In genomic region chr1:32983039-32983438, GRCh38 we compare ENCODE assay signal across 1 cellular context.
TF ChIP-seq lines count a peak whose summit lies in the region.

No MANE protein-coding gene starts in this region.

TF ChIP-seq in WTC11, 78 proteins besides CTCF, POLR2A, EP300 and RAD21 (continued from another document):
- TF ChIP-seq USF2 (CRISPR knock-in tag; IDR thresholded peaks at IDR 0.05) = no peak
- no peak for TF ChIP-seq ZNF232 (CRISPR knock-in tag; IDR thresholded peaks at IDR 0.05)
- TF ChIP-seq, protein P1, sequence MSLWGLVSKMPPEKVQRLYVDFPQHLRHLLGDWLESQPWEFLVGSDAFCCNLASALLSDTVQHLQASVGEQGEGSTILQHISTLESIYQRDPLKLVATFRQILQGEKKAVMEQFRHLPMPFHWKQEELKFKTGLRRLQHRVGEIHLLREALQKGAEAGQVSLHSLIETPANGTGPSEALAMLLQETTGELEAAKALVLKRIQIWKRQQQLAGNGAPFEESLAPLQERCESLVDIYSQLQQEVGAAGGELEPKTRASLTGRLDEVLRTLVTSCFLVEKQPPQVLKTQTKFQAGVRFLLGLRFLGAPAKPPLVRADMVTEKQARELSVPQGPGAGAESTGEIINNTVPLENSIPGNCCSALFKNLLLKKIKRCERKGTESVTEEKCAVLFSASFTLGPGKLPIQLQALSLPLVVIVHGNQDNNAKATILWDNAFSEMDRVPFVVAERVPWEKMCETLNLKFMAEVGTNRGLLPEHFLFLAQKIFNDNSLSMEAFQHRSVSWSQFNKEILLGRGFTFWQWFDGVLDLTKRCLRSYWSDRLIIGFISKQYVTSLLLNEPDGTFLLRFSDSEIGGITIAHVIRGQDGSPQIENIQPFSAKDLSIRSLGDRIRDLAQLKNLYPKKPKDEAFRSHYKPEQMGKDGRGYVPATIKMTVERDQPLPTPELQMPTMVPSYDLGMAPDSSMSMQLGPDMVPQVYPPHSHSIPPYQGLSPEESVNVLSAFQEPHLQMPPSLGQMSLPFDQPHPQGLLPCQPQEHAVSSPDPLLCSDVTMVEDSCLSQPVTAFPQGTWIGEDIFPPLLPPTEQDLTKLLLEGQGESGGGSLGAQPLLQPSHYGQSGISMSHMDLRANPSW (CRISPR knock-in tag; conservative IDR thresholded peaks at IDR 0.05; ENCODE audit: low read depth) = no peak
- TF ChIP-seq, protein P2, sequence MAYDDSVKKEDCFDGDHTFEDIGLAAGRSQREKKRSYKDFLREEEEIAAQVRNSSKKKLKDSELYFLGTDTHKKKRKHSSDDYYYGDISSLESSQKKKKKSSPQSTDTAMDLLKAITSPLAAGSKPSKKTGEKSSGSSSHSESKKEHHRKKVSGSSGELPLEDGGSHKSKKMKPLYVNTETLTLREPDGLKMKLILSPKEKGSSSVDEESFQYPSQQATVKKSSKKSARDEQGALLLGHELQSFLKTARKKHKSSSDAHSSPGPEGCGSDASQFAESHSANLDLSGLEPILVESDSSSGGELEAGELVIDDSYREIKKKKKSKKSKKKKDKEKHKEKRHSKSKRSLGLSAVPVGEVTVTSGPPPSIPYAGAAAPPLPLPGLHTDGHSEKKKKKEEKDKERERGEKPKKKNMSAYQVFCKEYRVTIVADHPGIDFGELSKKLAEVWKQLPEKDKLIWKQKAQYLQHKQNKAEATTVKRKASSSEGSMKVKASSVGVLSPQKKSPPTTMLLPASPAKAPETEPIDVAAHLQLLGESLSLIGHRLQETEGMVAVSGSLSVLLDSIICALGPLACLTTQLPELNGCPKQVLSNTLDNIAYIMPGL (CRISPR knock-in tag; IDR thresholded peaks at IDR 0.05) = no peak
- no peak for TF ChIP-seq ZNF425 (CRISPR knock-in tag; conservative IDR thresholded peaks at IDR 0.05)
- TF ChIP-seq, protein P3, sequence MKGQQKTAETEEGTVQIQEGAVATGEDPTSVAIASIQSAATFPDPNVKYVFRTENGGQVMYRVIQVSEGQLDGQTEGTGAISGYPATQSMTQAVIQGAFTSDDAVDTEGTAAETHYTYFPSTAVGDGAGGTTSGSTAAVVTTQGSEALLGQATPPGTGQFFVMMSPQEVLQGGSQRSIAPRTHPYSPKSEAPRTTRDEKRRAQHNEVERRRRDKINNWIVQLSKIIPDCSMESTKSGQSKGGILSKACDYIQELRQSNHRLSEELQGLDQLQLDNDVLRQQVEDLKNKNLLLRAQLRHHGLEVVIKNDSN (CRISPR knock-in tag; IDR thresholded peaks at IDR 0.05) = no peak
